ENCODE assay signal across 24 cellular contexts in the genomic region with DNA sequence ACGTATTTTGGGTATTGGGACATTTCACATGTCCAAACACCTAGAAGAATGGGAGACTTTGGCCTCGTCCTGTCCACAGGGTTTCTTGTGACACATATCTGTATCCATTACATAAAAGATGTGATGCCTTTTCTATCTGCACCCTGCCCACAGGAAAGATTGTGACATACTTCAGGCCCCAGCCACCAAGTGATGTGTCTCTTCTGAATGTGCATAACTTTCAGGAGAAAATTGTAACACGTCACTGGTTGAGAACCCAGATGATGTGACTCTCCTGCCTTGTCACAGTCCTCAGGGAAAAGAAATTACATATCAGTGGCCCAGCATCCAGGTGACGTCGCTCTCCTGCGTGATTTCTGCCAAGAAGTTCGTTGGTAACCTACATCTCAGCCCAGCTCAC.
"Had no signal": no experiment of that assay in that cellular context is flagged by ENCODE, and none has a peak within 500 bp of the region (broad histone marks: within the 10 kb centered on the region; RNA-seq: fewer than 3 reads in every experiment).

No MANE protein-coding gene starts in this region.

- H3K4me3 ChIP-seq: left ventricle myocardium inferior, mucosa of descending colon, prostate gland, skin epidermis, spleen, stomach, thyroid gland had no signal

- H3K27ac Mint-ChIP-seq: dendritic cell treated with granulocyte-macrophage colony-stimulating factor and Interleukin-4, amounts not matched to agents 40 ng/mL and 50 ng/mL, for 4 days; immature natural killer cell; mesothelial cell of epicardium; natural killer cell treated with Interleukin-12 subunit alpha and Interleukin-12 subunit beta and Interleukin-15 and Interleukin-18, amount 100 ng/mL, for 72 hours; stimulated activated naive B cell treated with anti-CD40 and anti-IgM and Interleukin-4, amounts not matched to agents 10 μg/mL and 1 μg/mL and 100 μg/mL, for 72 hours; type B pancreatic cell had no signal

- H3K4me1 ChIP-seq: left ventricle myocardium inferior, prostate gland, spleen, stomach, thyroid gland had no signal

- H3K27me3 Mint-ChIP-seq: dendritic cell treated with granulocyte-macrophage colony-stimulating factor and Interleukin-4, amounts not matched to agents 40 ng/mL and 50 ng/mL, for 4 days; naive B cell; natural killer cell treated with Interleukin-12 subunit alpha and Interleukin-12 subunit beta and Interleukin-15 and Interleukin-18, amount 100 ng/mL, for 72 hours; stimulated activated naive B cell treated with anti-CD40 and anti-IgM and Interleukin-4, amounts not matched to agents 10 μg/mL and 1 μg/mL and 100 μg/mL, for 72 hours; type B pancreatic cell had no signal

- H3K27ac ChIP-seq: left ventricle myocardium inferior, prostate gland, skin epidermis, spleen, stomach, thyroid gland had no signal

- H3K27me3 ChIP-seq: spleen, stomach, thyroid gland had no signal

- H3K4me3 Mint-ChIP-seq: dendritic cell treated with granulocyte-macrophage colony-stimulating factor and Interleukin-4, amounts not matched to agents 40 ng/mL and 50 ng/mL, for 4 days; immature natural killer cell; mesothelial cell of epicardium; natural killer cell treated with Interleukin-12 subunit alpha and Interleukin-12 subunit beta and Interleukin-15 and Interleukin-18, amount 100 ng/mL, for 72 hours; neural crest cell; stimulated activated naive B cell treated with anti-CD40 and anti-IgM and Interleukin-4, amounts not matched to agents 10 μg/mL and 1 μg/mL and 100 μg/mL, for 72 hours; type B pancreatic cell had no signal

- H3K36me3 ChIP-seq: prostate gland, thyroid gland had no signal

- DNase-seq: central memory CD4-positive, alpha-beta T cell; effector CD8-positive, alpha-beta T cell; erythroblast; hypothalamus; immature natural killer cell; kidney glomerular epithelial cell; left colon; left ventricle myocardium inferior; mesenchymal stem cell; mucosa of descending colon; naive B cell; right cardiac atrium; spleen; stimulated activated CD4-positive, alpha-beta T cell treated with anti-CD3 and anti-CD28 coated beads, Interleukin-4, amount 100 ng/mL, for 4 hours; stimulated activated naive B cell treated with anti-CD40 and anti-IgM and Interleukin-4, amounts not matched to agents 10 μg/mL and 1 μg/mL and 100 μg/mL, for 72 hours; stomach; thyroid gland had no signal

- H3K9me3 ChIP-seq: left ventricle myocardium inferior, prostate gland, stomach, thyroid gland had no signal

- H3K4me1 Mint-ChIP-seq: mesothelial cell of epicardium; naive B cell; neural crest cell; stimulated activated naive B cell treated with anti-CD40 and anti-IgM and Interleukin-4, amounts not matched to agents 10 μg/mL and 1 μg/mL and 100 μg/mL, for 72 hours had no signal

- ATAC-seq: left colon; mucosa of descending colon; natural killer cell treated with Interleukin-12 subunit alpha and Interleukin-12 subunit beta and Interleukin-15 and Interleukin-18, amount 100 ng/mL, for 72 hours; right cardiac atrium; stimulated activated naive B cell treated with anti-CD40 and anti-IgM and Interleukin-4, amounts not matched to agents 10 μg/mL and 1 μg/mL and 100 μg/mL, for 72 hours had no signal
